28 cellular contexts compared by ENCODE assay signal in the genomic region with DNA sequence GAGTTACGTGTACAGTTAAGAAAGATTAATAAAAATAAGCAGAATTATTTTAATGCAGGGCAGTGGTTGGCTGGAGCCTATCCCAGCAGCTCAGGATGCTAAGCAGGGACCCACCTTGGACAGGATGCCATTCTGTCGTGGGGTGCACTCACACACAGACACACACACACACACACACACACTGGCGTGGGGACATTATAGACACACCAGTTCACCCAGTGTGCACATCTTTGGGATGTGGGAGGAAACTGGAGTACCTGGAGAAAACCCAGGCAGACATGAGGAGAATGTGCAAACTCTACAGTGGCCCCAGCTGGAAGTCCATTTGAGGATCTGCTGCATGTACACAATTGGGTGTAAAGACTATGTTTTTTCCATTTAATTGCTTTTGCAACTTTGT. TPM values are rescaled to one million over a fixed set of nuclear protein-coding genes. Genes with fewer than 3 reads are reported as not detected.
"Had no signal": no experiment of that assay in that cellular context is flagged by ENCODE, and none has a peak within 500 bp of the region (broad histone marks: within the 10 kb centered on the region; RNA-seq: fewer than 3 reads in every experiment).

No MANE protein-coding gene starts in this region.

- DNase-seq: naive B cell; naive thymus-derived CD8-positive, alpha-beta T cell; nephron progenitor cell; occipital lobe; pancreas; retina; right cardiac atrium; right lobe of liver; sigmoid colon; small intestine; stimulated activated CD4-positive, alpha-beta T cell treated with anti-CD3 and anti-CD28 coated beads, Interleukin-15, amount 100 ng/mL, for 24 hours; stimulated activated CD4-positive, alpha-beta T cell treated with anti-CD3 and anti-CD28 coated beads, Interleukin-2, amount 100 ng/mL, for 24 hours; stimulated activated CD4-positive, alpha-beta T cell treated with anti-CD3 and anti-CD28 coated beads, Interleukin-2, amount 100 ng/mL, for 48 hours; stimulated activated CD4-positive, alpha-beta T cell treated with anti-CD3 and anti-CD28 coated beads, Interleukin-4, amount 100 ng/mL, for 24 hours; stimulated activated naive B cell treated with anti-CD40 and anti-IgM and Interleukin-4, amounts not matched to agents 10 μg/mL and 1 μg/mL and 100 μg/mL, for 72 hours; stimulated activated naive CD8-positive, alpha-beta T cell treated with anti-CD3 and anti-CD28 coated beads, Interleukin-15, amount 100 ng/mL, for 72 hours; stimulated activated naive CD8-positive, alpha-beta T cell treated with anti-CD3 and anti-CD28 coated beads, Interleukin-15, Interleukin-2, amounts not matched to agents 100 U/mL and 50 U/mL, for 24 hours; substantia nigra; testis; tibial artery; transverse colon; upper lobe of right lung; uterus had no signal

- H3K27ac ChIP-seq: pancreas, prostate gland, right lobe of liver, sigmoid colon, suprapubic skin, testis, tibial artery, transverse colon, upper lobe of right lung, uterus had no signal

- H3K27me3 ChIP-seq: pancreas, right lobe of liver, sigmoid colon, suprapubic skin, testis, transverse colon, upper lobe of right lung, uterus had no signal

- ATAC-seq: naive thymus-derived CD8-positive, alpha-beta T cell; natural killer cell treated with Interleukin-12 subunit alpha and Interleukin-12 subunit beta and Interleukin-15 and Interleukin-18, amount 100 ng/mL, for 72 hours; pancreas; right cardiac atrium; right lobe of liver; stimulated activated effector memory CD8-positive, alpha-beta T cell treated with anti-CD3 and anti-CD28 coated beads, Interleukin-12 subunit alpha, Interleukin-12 subunit beta, amount 100 ng/mL, for 72 hours; stimulated activated naive B cell treated with anti-CD40 and anti-IgM and Interleukin-4, amounts not matched to agents 10 μg/mL and 1 μg/mL and 100 μg/mL, for 72 hours; stimulated activated naive CD8-positive, alpha-beta T cell treated with anti-CD3 and anti-CD28 coated beads, Interleukin-15, amount 100 ng/mL, for 72 hours; stimulated activated naive CD8-positive, alpha-beta T cell treated with anti-CD3 and anti-CD28 coated beads, Interleukin-15, Interleukin-2, amounts not matched to agents 100 U/mL and 50 U/mL, for 24 hours; upper lobe of right lung had no signal

- H3K4me1 ChIP-seq: pancreas, prostate gland, right lobe of liver, sigmoid colon, suprapubic skin, testis, tibial artery, transverse colon, upper lobe of right lung, uterus had no signal

- H3K36me3 ChIP-seq: pancreas, prostate gland, right lobe of liver, sigmoid colon, suprapubic skin, tibial artery, transverse colon, upper lobe of right lung, uterus had no signal

- H3K9me3 ChIP-seq: pancreas, prostate gland, right lobe of liver, sigmoid colon, suprapubic skin, testis, tibial artery, transverse colon, upper lobe of right lung, uterus had no signal

- H3K4me3 ChIP-seq: pancreas, prostate gland, right lobe of liver, sigmoid colon, suprapubic skin, testis, tibial artery, transverse colon, upper lobe of right lung, uterus had no signal

RNA-seq across cellular contexts. Expression of gene IFI27, which starts 31.7 kb away (rescaled TPM):
- polyA plus RNA-seq: naive thymus-derived CD8-positive, alpha-beta T cell had no signal

RNA-seq across cellular contexts. Expression of gene PPP4R4, which starts 31.9 kb away (rescaled TPM):
- total RNA-seq: pulmonary artery endothelial cell, transverse colon had no signal
